22 cellular contexts compared by ENCODE assay signal in genomic region chr6:37288247-37288646, GRCh38. TPM values are rescaled to one million over a fixed set of nuclear protein-coding genes. Genes with fewer than 3 reads are reported as not detected.
"Had no signal": no experiment of that assay in that cellular context is flagged by ENCODE, and none has a peak within 500 bp of the region (broad histone marks: within the 10 kb centered on the region; RNA-seq: fewer than 3 reads in every experiment).

No MANE protein-coding gene starts in this region.

- DNase-seq: activated CD4-positive, alpha-beta T cell treated with anti-CD3 and anti-CD28 coated beads, Interleukin-2, amount 50 U/mL, for 48 hours; activated CD4-positive, CD25-positive, alpha-beta regulatory T cell treated with anti-CD3 and anti-CD28 coated beads, Interleukin-2, amount 50 U/mL, for 72 hours; activated effector memory CD4-positive, alpha-beta T cell treated with Interleukin-2 at 50 U/mL for 16 hours; activated naive CD8-positive, alpha-beta T cell treated with anti-CD3 and anti-CD28 coated beads for 36 hours; activated T-cell treated with anti-CD3 and anti-CD28 coated beads, Interleukin-2, amount 50 U/mL, for 24 hours; aorta; cortex of kidney; effector CD8-positive, alpha-beta T cell; esophagus squamous epithelium; glutamatergic neuron; hypothalamus; left ventricle myocardium inferior; naive thymus-derived CD8-positive, alpha-beta T cell; posterior cingulate gyrus; retina; stimulated activated CD4-positive, alpha-beta T cell treated with anti-CD3 and anti-CD28 coated beads, Interleukin-15, amount 100 ng/mL, for 24 hours; stimulated activated CD4-positive, alpha-beta T cell treated with anti-CD3 and anti-CD28 coated beads, Interleukin-4, amount 100 ng/mL, for 24 hours; stimulated activated naive CD4-positive, alpha-beta T cell; substantia nigra had no signal

- H3K27ac Mint-ChIP-seq: activated naive CD8-positive, alpha-beta T cell treated with anti-CD3 and anti-CD28 coated beads for 36 hours; activated T-cell treated with anti-CD3 and anti-CD28 coated beads, Interleukin-2, amount 50 U/mL, for 24 hours; memory B cell had no signal

- H3K27ac ChIP-seq: esophagus squamous epithelium, left ventricle myocardium inferior, tibial nerve, vagina had no signal

- H3K9me3 Mint-ChIP-seq: activated naive CD8-positive, alpha-beta T cell treated with anti-CD3 and anti-CD28 coated beads for 36 hours; activated T-cell treated with anti-CD3 and anti-CD28 coated beads, Interleukin-2, amount 50 U/mL, for 24 hours; memory B cell; naive thymus-derived CD8-positive, alpha-beta T cell had no signal

- H3K4me1 Mint-ChIP-seq: memory B cell had no signal

- H3K4me3 Mint-ChIP-seq: activated naive CD8-positive, alpha-beta T cell treated with anti-CD3 and anti-CD28 coated beads for 36 hours; activated T-cell treated with anti-CD3 and anti-CD28 coated beads, Interleukin-2, amount 50 U/mL, for 24 hours; memory B cell; naive thymus-derived CD8-positive, alpha-beta T cell had no signal

- H3K4me3 ChIP-seq: esophagus squamous epithelium, left ventricle myocardium inferior, tibial nerve, vagina had no signal

- H3K27me3 ChIP-seq: esophagus squamous epithelium, tibial nerve, vagina had no signal

- H3K9me3 ChIP-seq: esophagus squamous epithelium, left ventricle myocardium inferior, tibial nerve, vagina had no signal

- H3K27me3 Mint-ChIP-seq: activated naive CD8-positive, alpha-beta T cell treated with anti-CD3 and anti-CD28 coated beads for 36 hours; activated T-cell treated with anti-CD3 and anti-CD28 coated beads, Interleukin-2, amount 50 U/mL, for 24 hours; memory B cell; naive thymus-derived CD8-positive, alpha-beta T cell had no signal

- ATAC-seq: naive thymus-derived CD8-positive, alpha-beta T cell had no signal

RNA-seq across cellular contexts. Expression of gene TMEM217, which starts 30.3 kb away (rescaled TPM):
- total RNA-seq: vagina had no signal
